In the genomic region with DNA sequence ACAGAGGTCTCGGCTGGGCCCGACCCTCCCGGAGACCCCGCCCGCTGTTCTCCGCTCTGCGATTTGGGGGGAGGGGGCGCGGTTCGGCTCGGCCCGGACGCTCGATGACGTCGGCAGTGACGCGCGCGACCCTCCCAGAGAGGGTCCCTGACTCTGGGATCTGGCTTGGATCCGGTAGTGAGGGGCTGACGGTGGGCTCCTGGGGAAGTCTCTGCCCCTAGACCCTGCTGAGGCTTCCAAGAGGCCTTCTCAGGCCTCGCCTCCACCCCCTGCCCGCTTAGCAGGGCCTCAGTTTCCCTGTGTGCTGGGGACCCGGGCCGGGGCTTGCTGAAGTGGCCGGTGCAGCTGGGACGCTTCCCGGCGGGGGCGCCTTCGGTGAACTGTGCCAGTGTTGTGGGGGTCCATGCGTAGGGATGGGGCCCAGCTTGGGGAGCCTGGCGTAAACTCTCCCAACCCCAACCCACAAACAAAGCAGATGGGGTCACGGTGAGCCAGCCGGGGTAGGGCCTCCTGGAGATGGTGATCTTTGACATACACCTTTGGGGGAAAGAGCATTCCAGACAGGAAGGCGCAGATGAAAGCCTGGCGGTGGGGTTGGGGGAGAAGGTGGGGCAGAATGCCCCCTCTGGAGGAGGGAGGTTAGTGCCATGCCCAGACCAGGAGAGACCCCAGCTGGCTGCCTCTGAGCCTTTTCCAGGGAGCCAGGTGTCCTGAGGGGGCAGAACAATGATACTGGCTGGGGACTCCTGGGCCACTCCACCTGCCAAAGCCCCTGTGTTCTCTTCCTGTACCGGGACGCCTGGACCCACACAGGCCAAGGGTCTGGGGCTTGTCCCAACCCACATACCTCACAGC, we compare ENCODE assay signal across 10 cellular contexts. TPM values are rescaled to one million over a fixed set of nuclear protein-coding genes. Genes with fewer than 3 reads are reported as not detected.
A peak's percentile ranks its signal among the peaks of the same experiment; 100 is the strongest.
DNase-seq lines count a peak whose midpoint lies in the region; ATAC-seq, FAIRE-seq and TF ChIP-seq lines count a peak whose summit lies in the region.
"Had no signal": no experiment of that assay in that cellular context is flagged by ENCODE, and none has a peak within 500 bp of the region (broad histone marks: within the 10 kb centered on the region; RNA-seq: fewer than 3 reads in every experiment).

No MANE protein-coding gene starts in this region.

- DNase-seq in Caco-2 (no peak), transverse colon (no peak), RCC 7860 (ENCODE audit: low spot score) (no peak)
- no peak for DNase-seq in Jurkat, Clone E6-1 (ENCODE audit: low read depth, low spot score)
- no peak for DNase-seq in activated CD4-positive, alpha-beta T cell treated with anti-CD3 and anti-CD28 coated beads, Interleukin-2, amount 50 U/mL, for 1 hour
- DNase-seq: activated CD8-positive, alpha-beta memory T cell treated with anti-CD3 and anti-CD28 coated beads, Interleukin-2, amount 50 U/mL, for 4 hours; small intestine had no signal

- H3K27me3 ChIP-seq in Caco-2 (replicated peaks; ENCODE audit: control insufficient read depth, insufficient read depth, low read length) (no peaks in the 10 kb centered on the region), ectodermal cell (ENCODE audit: control insufficient read depth, insufficient read depth, low read length, poor library complexity, severe bottlenecking) (no peaks in the 10 kb centered on the region), transverse colon (peaks cover 50% of the 10 kb centered on the region)

- TSS peak; percentile 27 for BruUV-seq in Caco-2 (replicated peaks; lab: Mats Ljungman, UMichigan)

- H3K9me3 ChIP-seq in Caco-2 (no peaks in the 10 kb centered on the region), ectodermal cell (ENCODE audit: control insufficient read depth, low read length) (no peaks in the 10 kb centered on the region), transverse colon (no peaks in the 10 kb centered on the region)

- H3K27me3 Mint-ChIP-seq in Caco-2 (ENCODE audit: insufficient read depth, unreplicated experiment) (peaks cover 2% of the 10 kb centered on the region), nephron (ENCODE audit: low read depth) (peaks cover 12% of the 10 kb centered on the region)

- H3K27ac ChIP-seq in ectodermal cell (ENCODE audit: insufficient read depth, low read depth, low read length, poor library complexity, severe bottlenecking) = peak overlapping the region; percentile 87
- H3K27ac ChIP-seq in transverse colon = no peak overlapping the region

- H3K36me3 ChIP-seq in Caco-2 (ENCODE audit: control insufficient read depth, insufficient read depth, low read length) (no peaks in the 10 kb centered on the region; the same call in none of the 2 replicates), ectodermal cell (ENCODE audit: control insufficient read depth, insufficient read depth, low read length) (peaks cover 17% of the 10 kb centered on the region), transverse colon (no peaks in the 10 kb centered on the region)

- in situ Hi-C loops in transverse colon (cut with MboI; ENCODE audit: low pct_ligation_motif_present in 1 of 4, low pct_unique_long_range_greater_than_20kb in 1 of 4, low sequenced_read_pairs in 3 of 4) = no loop called here

- 12% methylated on average over 40 of the region's 40 CpGs for WGBS in ectodermal cell, 2 experiments
- 53% methylated on average over 13 of the region's 40 CpGs; no CpG with 5 or more reads in 1 of the 2 donors for WGBS in transverse colon (ENCODE audit: low coverage in 1 of 2), 2 donors

- peaks cover 23% of the 10 kb centered on the region for H3K36me3 Mint-ChIP-seq in Caco-2 (ENCODE audit: insufficient read depth, unreplicated experiment)
- peaks cover 23% of the 10 kb centered on the region for H3K36me3 Mint-ChIP-seq in nephron (ENCODE audit: low read depth)

- intact Hi-C loops in Caco-2 (cut with micrococcal nuclease; ENCODE audit: unreplicated experiment) = no loop called here
- intact Hi-C loops in transverse colon (cut with DNase I; ENCODE audit: low total_unique reads) = loop anchor here (10.0 kb wide), 1 partner anchor 74 kb away; a partner anchor contains a TSS

- TF ChIP-seq EP300 in transverse colon (IDR thresholded peaks at IDR 0.05; ENCODE audit: low read depth) = no peak

- no peak for FAIRE-seq in RCC 7860 (lab: Jason Lieb, UNC)
- FAIRE-seq: small intestine had no signal

- H3K4me1 ChIP-seq in Caco-2 (peaks cover 26% of the 10 kb centered on the region), ectodermal cell (ENCODE audit: control insufficient read depth, insufficient read depth, low read length) (peaks cover 15% of the 10 kb centered on the region), transverse colon (peaks cover 0 to 10% (median 8%) of the 10 kb centered on the region in 4 donors)

- TF ChIP-seq POLR2A in transverse colon (IDR thresholded peaks at IDR 0.05) = no peak

- POLR2A ChIA-PET in Caco-2 (lab: Charles Lee) = interaction anchor here (0.6 to 0.7 kb wide), 2 partner anchors 14 to 37 kb away, joined by 3 read pairs; no protein-coding TSS in a partner anchor

- H3K9me3 Mint-ChIP-seq in Caco-2 (ENCODE audit: unreplicated experiment) = no peaks in the 10 kb centered on the region
- no peaks in the 10 kb centered on the region for H3K9me3 Mint-ChIP-seq in nephron

- H3K27ac Mint-ChIP-seq in Caco-2 (ENCODE audit: unreplicated experiment) = no peak overlapping the region
- H3K27ac Mint-ChIP-seq in nephron = peak overlapping the region; percentile 53 to 90 (median 86)

- peak overlapping the region; percentile 56 for H3K4me3 ChIP-seq in Caco-2 (ENCODE audit: low read depth, low read length)
- H3K4me3 ChIP-seq in Jurkat, Clone E6-1 (ENCODE audit: low read length) = peak overlapping the region; percentile 11; the same call in 1 of the 2 replicates
- peak overlapping the region; percentile 73 for H3K4me3 ChIP-seq in ectodermal cell (ENCODE audit: insufficient read depth, low read depth, low read length)
- no peak overlapping the region for H3K4me3 ChIP-seq in transverse colon

- CTCF ChIA-PET in Caco-2 (lab: Charles Lee) = interaction anchor here (0.6 to 2.9 kb wide), 4 partner anchors 78 to 184 kb away, joined by 3 to 14 read pairs (median 4); a partner anchor contains a TSS

- H3K4me3 Mint-ChIP-seq in Caco-2 (ENCODE audit: unreplicated experiment) (peak overlapping the region; percentile 71), nephron (peak overlapping the region; percentile 86 to 92 (median 90))

- peaks cover 15% of the 10 kb centered on the region for H3K4me1 Mint-ChIP-seq in Caco-2 (ENCODE audit: low read depth, unreplicated experiment)
- peaks cover 14% of the 10 kb centered on the region for H3K4me1 Mint-ChIP-seq in nephron

- TF ChIP-seq CTCF in Caco-2 (IDR thresholded peaks at IDR 0.05; ENCODE audit: insufficient read depth in 1 of 2, low read depth in 1 of 2, low read length in 1 of 2, severe bottlenecking in 1 of 2, unreplicated experiment in 1 of 2) = no peak
- no peak for TF ChIP-seq CTCF in nephron (IDR thresholded peaks at IDR 0.05; ENCODE audit: unreplicated experiment in 3 of 3)
- no peak for TF ChIP-seq CTCF in transverse colon (IDR thresholded peaks at IDR 0.05)

- ATAC-seq in HG03565 (IDR thresholded peaks at IDR 0.05; ENCODE audit: unreplicated experiment) = no peak

RNA-seq across cellular contexts. Expression of a gene that starts 1.0 kb away (rescaled TPM):
- total RNA-seq in Caco-2 (2022) = 30.7 and 35.6 TPM in 2 replicates
- 20.9 TPM for polyA plus RNA-seq in Jurkat, Clone E6-1 (2012; ENCODE audit: insufficient read depth, insufficient read length)
- 125 TPM for polyA plus RNA-seq in ectodermal cell (2013, experiment 1 of 4)
- polyA plus RNA-seq in ectodermal cell (2013, experiment 2 of 4) = 133 TPM
- polyA plus RNA-seq in ectodermal cell (2013, experiment 3 of 4) = 120 TPM
- 119 TPM for polyA plus RNA-seq in ectodermal cell (2013, experiment 4 of 4)
- 1 to 10 TPM in 2 of 4 donors, under 1 TPM in 1, not detected in 1; 0.82 to 3.0 (median 1.3) TPM for total RNA-seq in transverse colon

RNA-seq across cellular contexts. Expression of a gene that starts 23.7 kb away (rescaled TPM):
- 143 and 149 TPM in 2 replicates for total RNA-seq in Caco-2 (2022)
- not detected for polyA plus RNA-seq in Jurkat, Clone E6-1 (2012; ENCODE audit: insufficient read depth, insufficient read length)
- 0.19 TPM for polyA plus RNA-seq in ectodermal cell (2013, experiment 1 of 4)
- 0.89 TPM for polyA plus RNA-seq in ectodermal cell (2013, experiment 2 of 4)
- polyA plus RNA-seq in ectodermal cell (2013, experiment 3 of 4) = 0.96 TPM
- 0.36 TPM for polyA plus RNA-seq in ectodermal cell (2013, experiment 4 of 4)
- 100 to 1,000 TPM; 159 to 359 (median 200) TPM for total RNA-seq in transverse colon

RNA-seq across cellular contexts. Expression of a gene that starts 44.5 kb away (rescaled TPM):
- total RNA-seq in Caco-2 (2022) = 119 and 124 TPM in 2 replicates
- polyA plus RNA-seq in Jurkat, Clone E6-1 (2012; ENCODE audit: insufficient read depth, insufficient read length) = 131 TPM
- 9.8 TPM for polyA plus RNA-seq in ectodermal cell (2013, experiment 1 of 4)
- polyA plus RNA-seq in ectodermal cell (2013, experiment 2 of 4) = 9.1 TPM
- 11.8 TPM for polyA plus RNA-seq in ectodermal cell (2013, experiment 3 of 4)
- polyA plus RNA-seq in ectodermal cell (2013, experiment 4 of 4) = 12.1 TPM
- 100 to 1,000 TPM; 107 to 344 (median 148) TPM for total RNA-seq in transverse colon

RNA-seq across cellular contexts. Expression of a gene that starts 49.7 kb away (rescaled TPM):
- total RNA-seq in Caco-2 (2022) = 6.9 and 12.4 TPM in 2 replicates
- polyA plus RNA-seq in Jurkat, Clone E6-1 (2012; ENCODE audit: insufficient read depth, insufficient read length) = 33.0 TPM
- 171 TPM for polyA plus RNA-seq in ectodermal cell (2013, experiment 1 of 4)
- 166 TPM for polyA plus RNA-seq in ectodermal cell (2013, experiment 2 of 4)
- polyA plus RNA-seq in ectodermal cell (2013, experiment 3 of 4) = 147 TPM
- 167 TPM for polyA plus RNA-seq in ectodermal cell (2013, experiment 4 of 4)
- total RNA-seq in transverse colon = 100 to 1,000 TPM in 3 of 4 donors, 10 to 100 TPM in 1; 88.2 to 139 (median 123) TPM

RNA-seq across cellular contexts. Expression of a gene that starts 56.5 kb away (rescaled TPM):
- 3.0 and 3.2 TPM in 2 replicates for total RNA-seq in Caco-2 (2022)
- polyA plus RNA-seq in Jurkat, Clone E6-1 (2012; ENCODE audit: insufficient read depth, insufficient read length) = 63.9 TPM
- 30.5 TPM for polyA plus RNA-seq in ectodermal cell (2013, experiment 1 of 4)
- polyA plus RNA-seq in ectodermal cell (2013, experiment 2 of 4) = 32.4 TPM
- polyA plus RNA-seq in ectodermal cell (2013, experiment 3 of 4) = 43.7 TPM
- 50.2 TPM for polyA plus RNA-seq in ectodermal cell (2013, experiment 4 of 4)
- total RNA-seq in transverse colon = 100 to 1,000 TPM in 1 of 4 donors, 10 to 100 TPM in 3; 19.9 to 109 (median 60.5) TPM

Comparison
In these comparisons a context has a peak if more than half of its experiments do, and no peak if none do; other contexts are left out.
1. H3K4me3 ChIP-seq: peak in Caco-2 (single experiment), Jurkat, Clone E6-1 (single experiment) and ectodermal cell (single experiment); none in transverse colon (0 of 4).